Comparison of ENCODE assay signal across 17 cellular contexts in genomic region chr11:134359646-134360045, GRCh38.
A peak's percentile ranks its signal among the peaks of the same experiment; 100 is the strongest.
DNase-seq lines count a peak whose midpoint lies in the region; ATAC-seq and TF ChIP-seq lines count a peak whose summit lies in the region.
"Had no signal": no experiment of that assay in that cellular context is flagged by ENCODE, and none has a peak within 500 bp of the region (broad histone marks: within the 10 kb centered on the region; RNA-seq: fewer than 3 reads in every experiment).

No MANE protein-coding gene starts in this region.

- H3K79me2 ChIP-seq in MM.1S (ENCODE audit: low read length) = no peaks in the 10 kb centered on the region

- H3K4me1 ChIP-seq in BLaER1 (peaks cover 49% of the 10 kb centered on the region), MM.1S (ENCODE audit: low read length) (no peaks in the 10 kb centered on the region), neuron (ENCODE audit: insufficient read depth, low read length) (no peaks in the 10 kb centered on the region)
- H3K4me1 ChIP-seq: left lung, prostate gland, SJCRH30 had no signal

- no peaks in the 10 kb centered on the region for H3K36me3 ChIP-seq in BLaER1
- H3K36me3 ChIP-seq in MM.1S (replicated peaks; ENCODE audit: insufficient read depth, low read length) = no peaks in the 10 kb centered on the region
- no peaks in the 10 kb centered on the region for H3K36me3 ChIP-seq in neuron (ENCODE audit: insufficient read depth, low read length)
- H3K36me3 ChIP-seq: brain microvascular endothelial cell, left lung, prostate gland, SJCRH30, transverse colon had no signal

- no peaks in the 10 kb centered on the region for H3K9me3 Mint-ChIP-seq in effector memory CD8-positive, alpha-beta T cell
- H3K9me3 Mint-ChIP-seq: activated CD4-positive, alpha-beta memory T cell treated with anti-CD3 and anti-CD28 coated beads, Interleukin-2, amount 10 ng/mL, durations not matched to agents 7 days and 5 days; activated naive CD4-positive, alpha-beta T cell treated with anti-CD3 and anti-CD28 coated beads, Interleukin-2, amount 10 ng/mL, durations not matched to agents 7 days and 5 days had no signal

- H4K20me1 ChIP-seq in BLaER1 = peaks cover 33% of the 10 kb centered on the region; the same call in 1 of the 2 replicates
- H4K20me1 ChIP-seq in MM.1S (ENCODE audit: insufficient read depth, low read length) = no peaks in the 10 kb centered on the region

- H3K36me3 Mint-ChIP-seq in effector memory CD8-positive, alpha-beta T cell (ENCODE audit: insufficient read depth) = peaks cover 6% of the 10 kb centered on the region
- H3K36me3 Mint-ChIP-seq: activated naive CD4-positive, alpha-beta T cell treated with anti-CD3 and anti-CD28 coated beads, Interleukin-2, amount 10 ng/mL, durations not matched to agents 7 days and 5 days had no signal

- POLR2A ChIA-PET in HEK293T (lab: Yijun Ruan, JAX) = no interaction called here

- H3K27ac Mint-ChIP-seq in effector memory CD8-positive, alpha-beta T cell = peak overlapping the region; percentile 82
- H3K27ac Mint-ChIP-seq: activated CD4-positive, alpha-beta memory T cell treated with anti-CD3 and anti-CD28 coated beads, Interleukin-2, amount 10 ng/mL, durations not matched to agents 7 days and 5 days; activated naive CD4-positive, alpha-beta T cell treated with anti-CD3 and anti-CD28 coated beads, Interleukin-2, amount 10 ng/mL, durations not matched to agents 7 days and 5 days had no signal

- CTCF ChIA-PET in HEK293T (lab: Yijun Ruan, JAX) = interaction anchor here (1.0 kb wide), 1 partner anchor 368 kb away, joined by 3 read pairs; no protein-coding TSS in a partner anchor

- H2AFZ ChIP-seq in MM.1S (ENCODE audit: low read length) = no peak overlapping the region
- peak overlapping the region; percentile 29 for H2AFZ ChIP-seq in neuron (ENCODE audit: low read depth, low read length)

- H3K4me3 Mint-ChIP-seq in effector memory CD8-positive, alpha-beta T cell = peak overlapping the region; percentile 65 to 73
- H3K4me3 Mint-ChIP-seq: activated CD4-positive, alpha-beta memory T cell treated with anti-CD3 and anti-CD28 coated beads, Interleukin-2, amount 10 ng/mL, durations not matched to agents 7 days and 5 days; activated naive CD4-positive, alpha-beta T cell treated with anti-CD3 and anti-CD28 coated beads, Interleukin-2, amount 10 ng/mL, durations not matched to agents 7 days and 5 days had no signal

- H3K4me1 Mint-ChIP-seq in effector memory CD8-positive, alpha-beta T cell (ENCODE audit: low read depth in 2 of 2) = peaks cover 13 to 16% of the 10 kb centered on the region in 2 donors

- H3K27me3 Mint-ChIP-seq in effector memory CD8-positive, alpha-beta T cell = peaks cover 6 to 29% of the 10 kb centered on the region in 2 donors

- H3K9me2 ChIP-seq in MM.1S (replicated peaks; ENCODE audit: insufficient read depth, low read length) = no peaks in the 10 kb centered on the region

- peak overlapping the region; percentile 75; the same call in 1 of the 2 replicates for H3K4me2 ChIP-seq in BLaER1
- H3K4me2 ChIP-seq in MM.1S (ENCODE audit: low read depth, low read length) = peak overlapping the region; percentile 29; the same call in 1 of the 2 replicates

- H3K9me3 ChIP-seq in BLaER1 (no peaks in the 10 kb centered on the region), MM.1S (replicated peaks; ENCODE audit: insufficient read depth, low read length) (no peaks in the 10 kb centered on the region), neuron (ENCODE audit: low read length) (no peaks in the 10 kb centered on the region)
- H3K9me3 ChIP-seq: left lung, prostate gland, SJCRH30, transverse colon had no signal

- H3K27ac ChIP-seq in BLaER1 (no peak overlapping the region), MM.1S (ENCODE audit: low read length) (no peak overlapping the region)
- H3K27ac ChIP-seq: brain microvascular endothelial cell, left lung, prostate gland, SJCRH30, transverse colon had no signal

- H3K9ac ChIP-seq in BLaER1 = no peak overlapping the region
- H3K9ac ChIP-seq in MM.1S (ENCODE audit: low read length) = no peak overlapping the region

- no peaks in the 10 kb centered on the region for H3F3A ChIP-seq in MM.1S (ENCODE audit: insufficient read depth, low read length)

- H3K4me3 ChIP-seq in BLaER1 (no peak overlapping the region), MM.1S (ENCODE audit: low read length) (no peak overlapping the region), neuron (ENCODE audit: low read length) (no peak overlapping the region)
- H3K4me3 ChIP-seq: left lung, prostate gland, SJCRH30, transverse colon had no signal

- DNase-seq in MM.1S (no peak), ecto neural progenitor cell (ENCODE audit: low spot score) (no peak), HEK293T (ENCODE audit: extremely low spot score) (no peak)
- DNase-seq in effector memory CD8-positive, alpha-beta T cell = no peak
- DNase-seq in activated CD4-positive, CD25-positive, alpha-beta regulatory T cell treated with anti-CD3 and anti-CD28 coated beads, Interleukin-2, amount 50 U/mL, for 72 hours = no peak
- DNase-seq: amniotic stem cell, DMS79 treated with DMSO at 0.1 percent for 48 hours had no signal

- H3K27me3 ChIP-seq in BLaER1 (no peaks in the 10 kb centered on the region; the same call in 1 of the 2 replicates), MM.1S (replicated peaks; ENCODE audit: insufficient read depth, low read length) (no peaks in the 10 kb centered on the region; the same call in 1 of the 2 replicates), neuron (ENCODE audit: insufficient read depth, low read length) (no peaks in the 10 kb centered on the region)
- H3K27me3 ChIP-seq: brain microvascular endothelial cell, transverse colon had no signal

- ATAC-seq in effector memory CD8-positive, alpha-beta T cell (replicated peaks) = no peak
- no peak for ATAC-seq in HG02678 (IDR thresholded peaks at IDR 0.05; ENCODE audit: unreplicated experiment)

- no peak for TF ChIP-seq CTCF in MM.1S (IDR thresholded peaks at IDR 0.05; ENCODE audit: low read length)

TF ChIP-seq in HEK293T, 16 proteins besides CTCF, POLR2A, EP300 and RAD21:
- TF ChIP-seq NFRKB (IDR thresholded peaks at IDR 0.05) (no peak), LEF1 (IDR thresholded peaks at IDR 0.05; ENCODE audit: borderline replicate concordance) (no peak), ZNF384 (IDR thresholded peaks at IDR 0.05) (no peak), FOXK2 (IDR thresholded peaks at IDR 0.05) (no peak), ARNT (IDR thresholded peaks at IDR 0.05) (no peak), SUZ12 (IDR thresholded peaks at IDR 0.05) (no peak)
